In the genomic region with DNA sequence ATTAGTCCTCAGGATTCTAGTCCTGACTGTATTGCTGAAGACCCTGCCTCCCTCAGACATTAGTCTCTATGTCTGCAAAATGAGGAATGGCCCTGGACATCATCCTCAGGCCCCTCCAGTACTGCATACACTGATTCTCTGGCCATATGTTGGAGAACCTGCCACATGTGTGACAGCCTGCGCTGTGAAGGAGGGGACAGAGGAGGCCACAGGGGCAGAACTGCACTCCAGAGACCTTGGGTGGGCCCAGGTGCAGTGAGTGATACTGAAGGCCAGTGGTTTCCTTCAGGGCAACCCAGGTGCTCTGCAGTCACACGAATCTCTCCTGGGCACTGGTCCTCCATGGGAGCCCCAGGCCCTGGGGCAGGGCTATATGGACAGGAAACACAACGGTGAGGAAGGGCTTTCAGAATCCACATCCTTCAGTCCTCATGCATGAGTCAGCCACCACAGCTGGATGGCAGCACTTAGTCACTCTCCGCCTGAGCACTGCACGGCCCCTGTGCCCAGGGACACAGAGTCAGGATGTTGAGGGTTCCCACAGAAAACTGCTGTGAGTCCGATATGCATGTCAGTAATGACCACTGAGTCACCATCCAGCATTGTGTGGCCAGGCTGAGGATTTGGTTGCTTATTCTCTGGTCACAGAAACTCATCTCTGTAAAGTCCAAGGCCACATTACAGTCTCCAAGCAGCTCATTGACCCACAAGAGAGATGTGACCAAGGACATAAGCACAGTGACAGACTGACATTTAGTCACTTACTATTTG, we compare ENCODE assay signal across 8 cellular contexts. TPM values are rescaled to one million over a fixed set of nuclear protein-coding genes. Genes with fewer than 3 reads are reported as not detected.
DNase-seq lines count a peak whose midpoint lies in the region; ATAC-seq and TF ChIP-seq lines count a peak whose summit lies in the region.

No MANE protein-coding gene starts in this region.

- H3K4me3 ChIP-seq in LNCaP clone FGC (ENCODE audit: low read depth, low read length): no peak overlapping the region
- H3K4me3 ChIP-seq in astrocyte of the spinal cord (ENCODE audit: low read depth, low read length): no peak overlapping the region
- H3K4me3 ChIP-seq in mesenchymal stem cell (ENCODE audit: insufficient read depth in 1 of 2, low read depth in 1 of 2, low read length in 2 of 2): no peak overlapping the region
- H3K4me3 ChIP-seq in esophagus squamous epithelium: no peak overlapping the region
- no peak overlapping the region for H3K4me3 ChIP-seq in colonic mucosa

- H4K91ac ChIP-seq in mesenchymal stem cell (ENCODE audit: low read length): peak overlapping the region; percentile 91

- peak overlapping the region; percentile 98 for H2AK5ac ChIP-seq in mesenchymal stem cell (ENCODE audit: low read length, severe bottlenecking)

- H3K14ac ChIP-seq in mesenchymal stem cell (ENCODE audit: low read length in 2 of 2): peak overlapping the region in 1 of 2 experiments; percentile 80

- intact Hi-C loops in esophagus squamous epithelium (cut with DNase I) (no loop called here), colonic mucosa (cut with DNase I) (no loop called here)

- DNase-seq in 8988T (peak; percentile 70), LNCaP clone FGC (ENCODE audit: low read depth) (no peak), astrocyte of the spinal cord (ENCODE audit: low read depth, low spot score) (peak; percentile 97), mesenchymal stem cell (peak; percentile 99), esophagus squamous epithelium (lab: John Stamatoyannopoulos, UW) (no peak), DMS 273 treated with DMSO at 0.1 percent for 48 hours (lab: John Stamatoyannopoulos, UW) (no peak), colonic mucosa (no peak)

- peaks cover 22% of the 10 kb centered on the region for H3K79me1 ChIP-seq in mesenchymal stem cell (replicated peaks; ENCODE audit: low read length, poor library complexity, severe bottlenecking)

- peak overlapping the region; percentile 62 to 86 for H3K18ac ChIP-seq in mesenchymal stem cell (ENCODE audit: low read depth in 1 of 2, low read length in 2 of 2)

- peak overlapping the region; percentile 3 to 42 for H3K4ac ChIP-seq in mesenchymal stem cell (ENCODE audit: low read depth in 1 of 2, low read length in 2 of 2)

- no peaks in the 10 kb centered on the region for H3K36me3 ChIP-seq in mesenchymal stem cell (ENCODE audit: control insufficient read depth in 1 of 2, insufficient read depth in 2 of 2, low read depth in 1 of 2, low read length in 2 of 2)
- H3K36me3 ChIP-seq in esophagus squamous epithelium: no peaks in the 10 kb centered on the region
- H3K36me3 ChIP-seq in colonic mucosa: no peaks in the 10 kb centered on the region

- no peak overlapping the region for H3K23ac ChIP-seq in mesenchymal stem cell (ENCODE audit: low read length in 2 of 2)

- H2BK120ac ChIP-seq in mesenchymal stem cell (ENCODE audit: low read depth, low read length): peak overlapping the region; percentile 91

- H3K4me1 ChIP-seq in mesenchymal stem cell (ENCODE audit: control insufficient read depth, insufficient read depth, low read depth, low read length) (peaks cover 20% of the 10 kb centered on the region), esophagus squamous epithelium (peaks cover 0 to 22% (median 0%) of the 10 kb centered on the region in 3 donors), colonic mucosa (no peaks in the 10 kb centered on the region)

- peak overlapping the region; percentile 19 for H3K9ac ChIP-seq in mesenchymal stem cell (ENCODE audit: low read length)
- no peak overlapping the region for H3K9ac ChIP-seq in colonic mucosa (ENCODE audit: low read depth in 2 of 2, low read length in 2 of 2)

- no peak overlapping the region for H3K4me2 ChIP-seq in mesenchymal stem cell (ENCODE audit: low read length, poor library complexity, severe bottlenecking)

- H2AFZ ChIP-seq in mesenchymal stem cell (ENCODE audit: low read depth, low read length): no peak overlapping the region

- H2BK12ac ChIP-seq in mesenchymal stem cell (ENCODE audit: low read length in 2 of 2): peak overlapping the region; percentile 86 to 87

- H3K9me3 ChIP-seq in mesenchymal stem cell (ENCODE audit: control insufficient read depth, low read length) (no peaks in the 10 kb centered on the region), esophagus squamous epithelium (no peaks in the 10 kb centered on the region), colonic mucosa (no peaks in the 10 kb centered on the region)

- H3K27ac ChIP-seq in mesenchymal stem cell (ENCODE audit: low read length, poor library complexity, severe bottlenecking) (peak overlapping the region; percentile 84), esophagus squamous epithelium (no peak overlapping the region), colonic mucosa (no peak overlapping the region)

- WGBS in mesenchymal stem cell: 12% methylated on average over 6 of the region's 6 CpGs
- WGBS in esophagus squamous epithelium, 2 donors: 8 to 71% methylated on average over 1 to 4 of the region's 6 CpGs

- in situ Hi-C loops in astrocyte of the spinal cord (cut with HindIII; ENCODE audit: low sequenced_read_pairs): no loop called here

- peak overlapping the region; percentile 86 for H2BK15ac ChIP-seq in mesenchymal stem cell (ENCODE audit: low read depth, poor library complexity, severe bottlenecking)

- 0 out of 2 replicates have a peak, but pooled peaks have one; percentile 12 for TF ChIP-seq CTCF in LNCaP clone FGC (IDR thresholded peaks at IDR 0.05; ENCODE audit: control insufficient read depth, extremely low read depth, insufficient read depth)
- TF ChIP-seq CTCF in astrocyte of the spinal cord (IDR thresholded peaks at IDR 0.05; ENCODE audit: low read depth, low read length): peak; percentile 37
- TF ChIP-seq CTCF in esophagus squamous epithelium (IDR thresholded peaks at IDR 0.05): peak in 3 of 6 experiments; percentile 9 to 34 (median 31)
- TF ChIP-seq CTCF in colonic mucosa (IDR thresholded peaks at IDR 0.05): no peak

- no peaks in the 10 kb centered on the region for H3K27me3 ChIP-seq in mesenchymal stem cell (ENCODE audit: control insufficient read depth in 1 of 2, insufficient read depth in 1 of 2, low read length in 2 of 2)
- no peaks in the 10 kb centered on the region for H3K27me3 ChIP-seq in esophagus squamous epithelium
- H3K27me3 ChIP-seq in colonic mucosa: no peaks in the 10 kb centered on the region

- no peak overlapping the region for H2BK5ac ChIP-seq in mesenchymal stem cell (ENCODE audit: low read depth, low read length, poor library complexity, severe bottlenecking)

- TF ChIP-seq POLR2A in esophagus squamous epithelium (IDR thresholded peaks at IDR 0.05): no peak

- peak; percentile 76 for ATAC-seq in GM18867 (IDR thresholded peaks at IDR 0.05; ENCODE audit: unreplicated experiment)

- peak overlapping the region; percentile 20 for H4K8ac ChIP-seq in mesenchymal stem cell (ENCODE audit: low read length)

RNA-seq across cellular contexts. Expression of a gene that starts 39.7 kb away (rescaled TPM):
- 12.5 TPM for polyA plus RNA-seq in mesenchymal stem cell (2013, experiment 1 of 2)
- polyA plus RNA-seq in mesenchymal stem cell (2013, experiment 2 of 2): 11.9 TPM
- total RNA-seq in esophagus squamous epithelium: 10 to 100 TPM in 1 of 4 donors, 1 to 10 TPM in 3; 1.9 to 18.3 (median 5.6) TPM
- 10 to 100 TPM; 13.8 to 20.3 TPM for total RNA-seq in colonic mucosa

Comparison
In these comparisons a context has a peak if more than half of its experiments do, and no peak if none do; other contexts are left out.
1. DNase-seq: peak in 8988T (single experiment), astrocyte of the spinal cord (single experiment) and mesenchymal stem cell (single experiment); none in LNCaP clone FGC (single experiment), esophagus squamous epithelium (single experiment), DMS 273 treated with DMSO at 0.1 percent for 48 hours (single experiment) and colonic mucosa (single experiment).